In the genomic region with DNA sequence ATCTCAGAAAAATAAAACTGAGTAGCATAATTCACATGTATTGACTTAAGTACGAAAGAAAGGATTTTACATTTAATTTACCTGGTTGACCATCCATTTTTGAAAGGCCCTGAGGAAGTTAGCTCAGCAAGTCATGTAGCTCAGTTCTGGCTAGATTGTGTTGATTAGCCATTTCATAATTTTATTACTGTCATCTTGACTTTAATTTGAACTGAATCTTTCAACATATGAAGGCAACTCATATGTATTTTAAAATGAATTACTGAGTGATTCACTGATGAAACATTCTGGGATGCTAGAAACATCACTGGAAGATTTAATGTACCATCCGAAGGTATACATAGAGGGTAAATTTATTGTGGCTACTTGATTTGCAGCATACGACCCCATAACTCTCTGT, we compare ENCODE assay signal across 26 cellular contexts.
"Had no signal": no experiment of that assay in that cellular context is flagged by ENCODE, and none has a peak within 500 bp of the region (broad histone marks: within the 10 kb centered on the region; RNA-seq: fewer than 3 reads in every experiment).

No MANE protein-coding gene starts in this region.

- H3K27me3 Mint-ChIP-seq: naive B cell; progenitor cell of endocrine pancreas; stimulated activated naive B cell treated with anti-CD40 and anti-IgM and Interleukin-4, amounts not matched to agents 10 μg/mL and 1 μg/mL and 100 μg/mL, for 72 hours had no signal

- H3K36me3 Mint-ChIP-seq: immature natural killer cell; mesothelial cell of epicardium; naive B cell; stimulated activated naive B cell treated with anti-CD40 and anti-IgM and Interleukin-4, amounts not matched to agents 10 μg/mL and 1 μg/mL and 100 μg/mL, for 72 hours had no signal

- H3K27ac ChIP-seq: left ventricle myocardium inferior, ovary, right atrium auricular region, skin epidermis, stomach, testis, thyroid gland, transverse colon, upper lobe of left lung, vagina had no signal

- H3K4me1 Mint-ChIP-seq: immature natural killer cell; naive B cell; natural killer cell; stimulated activated naive B cell treated with anti-CD40 and anti-IgM and Interleukin-4, amounts not matched to agents 10 μg/mL and 1 μg/mL and 100 μg/mL, for 72 hours had no signal

- H3K27me3 ChIP-seq: ovary, right atrium auricular region, stomach, testis, thyroid gland, transverse colon, upper lobe of left lung, vagina had no signal

- H3K4me3 ChIP-seq: left ventricle myocardium inferior, lung, ovary, right atrium auricular region, skin epidermis, stomach, testis, thyroid gland, transverse colon, upper lobe of left lung, vagina had no signal

- H3K36me3 ChIP-seq: left ventricle myocardium inferior, ovary, right atrium auricular region, stomach, thyroid gland, transverse colon, upper lobe of left lung, vagina had no signal

- ATAC-seq: natural killer cell; sciatic nerve; stimulated activated naive B cell treated with anti-CD40 and anti-IgM and Interleukin-4, amounts not matched to agents 10 μg/mL and 1 μg/mL and 100 μg/mL, for 72 hours; stimulated activated naive CD8-positive, alpha-beta T cell treated with anti-CD3 and anti-CD28 coated beads, Interleukin-15, Interleukin-2, amounts not matched to agents 100 U/mL and 50 U/mL, for 24 hours had no signal

- H3K27ac Mint-ChIP-seq: immature natural killer cell; mesothelial cell of epicardium; naive B cell; natural killer cell; progenitor cell of endocrine pancreas; stimulated activated naive B cell treated with anti-CD40 and anti-IgM and Interleukin-4, amounts not matched to agents 10 μg/mL and 1 μg/mL and 100 μg/mL, for 72 hours had no signal

- DNase-seq: hypothalamus; immature natural killer cell; islet precursor cell; left ventricle myocardium inferior; mesendoderm; naive B cell; natural killer cell; ovary; stimulated activated CD4-positive, alpha-beta T cell treated with anti-CD3 and anti-CD28 coated beads, Interleukin-12 subunit alpha, Interleukin-12 subunit beta, amount 100 ng/mL, for 4 hours; stimulated activated CD4-positive, alpha-beta T cell treated with anti-CD3 and anti-CD28 coated beads, Interleukin-15, amount 100 ng/mL, for 24 hours; stimulated activated CD4-positive, alpha-beta T cell treated with anti-CD3 and anti-CD28 coated beads, Interleukin-2, amount 100 ng/mL, for 24 hours; stimulated activated CD4-positive, alpha-beta T cell treated with anti-CD3 and anti-CD28 coated beads, Interleukin-4, amount 100 ng/mL, for 1 hour; stimulated activated naive B cell treated with anti-CD40 and anti-IgM and Interleukin-4, amounts not matched to agents 10 μg/mL and 1 μg/mL and 100 μg/mL, for 72 hours; stimulated activated naive CD8-positive, alpha-beta T cell treated with anti-CD3 and anti-CD28 coated beads, Interleukin-15, Interleukin-2, amounts not matched to agents 100 U/mL and 50 U/mL, for 24 hours; stomach; testis; thyroid gland; transverse colon; upper lobe of left lung had no signal

- H3K4me1 ChIP-seq: left ventricle myocardium inferior, right atrium auricular region, testis, transverse colon, vagina had no signal

- H3K4me3 Mint-ChIP-seq: immature natural killer cell; mesothelial cell of epicardium; naive B cell; natural killer cell; stimulated activated naive B cell treated with anti-CD40 and anti-IgM and Interleukin-4, amounts not matched to agents 10 μg/mL and 1 μg/mL and 100 μg/mL, for 72 hours had no signal
